ENCODE assay signal across 1 cellular context in genomic region chr1:45493116-45493697, GRCh38.
A peak's percentile ranks its signal among the peaks of the same experiment; 100 is the strongest.
TF ChIP-seq lines count a peak whose summit lies in the region.

No MANE protein-coding gene starts in this region.

TF ChIP-seq in neural cell, 6 proteins besides CTCF, POLR2A, EP300 and RAD21 (continued from another document):
- peak; percentile 22 for TF ChIP-seq MXI1 (conservative IDR thresholded peaks at IDR 0.05; ENCODE audit: poor library complexity, severe bottlenecking)
